In the genomic region with DNA sequence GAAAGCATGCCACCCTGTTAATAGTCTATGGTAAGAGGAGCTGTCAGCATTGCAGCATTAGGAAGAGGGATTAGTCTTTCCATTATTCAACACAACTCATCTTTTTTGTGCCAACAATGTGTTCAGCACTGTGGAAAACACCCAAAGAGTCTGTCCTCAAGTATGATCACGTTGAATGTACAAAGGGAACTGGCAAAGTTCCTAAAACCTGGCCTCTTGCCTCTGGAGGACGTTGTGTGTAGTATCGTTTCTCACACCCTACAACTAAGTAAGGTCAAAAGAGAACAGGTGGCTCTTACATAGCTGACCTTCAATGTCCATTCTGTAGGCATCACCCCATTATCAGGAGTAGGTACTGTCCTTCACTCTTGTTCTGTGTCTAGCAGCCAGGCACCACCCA, we compare ENCODE assay signal across 15 cellular contexts.
"Had no signal": no experiment of that assay in that cellular context is flagged by ENCODE, and none has a peak within 500 bp of the region (broad histone marks: within the 10 kb centered on the region; RNA-seq: fewer than 3 reads in every experiment).

No MANE protein-coding gene starts in this region.

- H3K36me3 ChIP-seq: suprapubic skin had no signal

- H3K9me3 Mint-ChIP-seq: activated T-helper 17 cell treated with anti-CD3 and anti-CD28 coated beads, Interleukin-2, amount 50 U/mL, for 72 hours had no signal

- H3K9me3 ChIP-seq: suprapubic skin had no signal

- ATAC-seq: activated T-helper 17 cell treated with anti-CD3 and anti-CD28 coated beads, Interleukin-2, amount 50 U/mL, for 72 hours had no signal

- H3K27ac ChIP-seq: parathyroid adenoma, suprapubic skin had no signal

- H3K27ac Mint-ChIP-seq: activated naive CD4-positive, alpha-beta T cell treated with anti-CD3 and anti-CD28 coated beads, Interleukin-2, amount 10 ng/mL, durations not matched to agents 7 days and 5 days; activated T-helper 17 cell treated with anti-CD3 and anti-CD28 coated beads, Interleukin-2, amount 50 U/mL, for 72 hours had no signal

- H3K9ac ChIP-seq: parathyroid adenoma had no signal

- H3K27me3 ChIP-seq: suprapubic skin had no signal

- H3K4me1 ChIP-seq: parathyroid adenoma had no signal

- H3K4me3 ChIP-seq: coronary artery, suprapubic skin had no signal

- DNase-seq: activated CD4-positive, alpha-beta T cell treated with anti-CD3 and anti-CD28 coated beads, Interleukin-2, amount 50 U/mL, for 1 hour; activated CD4-positive, CD25-positive, alpha-beta regulatory T cell; activated naive CD4-positive, alpha-beta T cell treated with anti-CD3 and anti-CD28 coated beads, Interleukin-2, amount 10 ng/mL, durations not matched to agents 7 days and 5 days; activated T-cell treated with anti-CD3 and anti-CD28 coated beads for 4 hours; central memory CD4-positive, alpha-beta T cell; effector CD4-positive, alpha-beta T cell; mesenchymal stem cell; retina; stimulated activated naive CD4-positive, alpha-beta T cell; T-helper 2 cell had no signal

- H3K36me3 Mint-ChIP-seq: activated naive CD4-positive, alpha-beta T cell treated with anti-CD3 and anti-CD28 coated beads, Interleukin-2, amount 10 ng/mL, durations not matched to agents 7 days and 5 days had no signal

- H3K4me3 Mint-ChIP-seq: activated naive CD4-positive, alpha-beta T cell treated with anti-CD3 and anti-CD28 coated beads, Interleukin-2, amount 10 ng/mL, durations not matched to agents 7 days and 5 days; activated T-helper 17 cell treated with anti-CD3 and anti-CD28 coated beads, Interleukin-2, amount 50 U/mL, for 72 hours; neural crest cell had no signal
